ENCODE assay signal across 2 cellular contexts in genomic region chr5:178081571-178082244, GRCh38.
TF ChIP-seq lines count a peak whose summit lies in the region.

No MANE protein-coding gene starts in this region.

TF ChIP-seq in K562, 482 proteins besides CTCF, POLR2A, EP300 and RAD21:
- TF ChIP-seq KLF16 (IDR thresholded peaks at IDR 0.05), result peak; percentile 72
- peak; percentile 12; the same call in 1 of the 2 replicates for TF ChIP-seq HMBOX1 (IDR thresholded peaks at IDR 0.05)
- TF ChIP-seq ZNF766 (CRISPR knock-in tag; conservative IDR thresholded peaks at IDR 0.05), result peak; percentile 37; the same call in 1 of the 2 replicates
- TF ChIP-seq MED1 (CRISPR knock-in tag; IDR thresholded peaks at IDR 0.05; ENCODE audit: borderline replicate concordance), result no peak
- TF ChIP-seq ZNF239 (CRISPR knock-in tag; IDR thresholded peaks at IDR 0.05), result peak; percentile 72
- no peak for TF ChIP-seq STAT5A (IDR thresholded peaks at IDR 0.05; ENCODE audit: borderline replicate concordance, low read length)
- TF ChIP-seq ESRRA (IDR thresholded peaks at IDR 0.05; ENCODE audit: borderline replicate concordance, low read depth), result peak; percentile 24; the same call in 1 of the 2 replicates
- peak; percentile 84 for TF ChIP-seq ZNF384 (IDR thresholded peaks at IDR 0.05; ENCODE audit: low read depth, low read length)
- peak; percentile 20; the same call in 1 of the 2 replicates for TF ChIP-seq CTBP1 (IDR thresholded peaks at IDR 0.05; ENCODE audit: borderline replicate concordance)
- TF ChIP-seq RCOR1 (IDR thresholded peaks at IDR 0.05; ENCODE audit: borderline replicate concordance in 1 of 2, low read depth in 2 of 2, low read length in 2 of 2), result 0 out of 4 replicates have a peak, but pooled peaks of 1 of the 2 experiments have one; percentile 18

TF ChIP-seq in HepG2, 621 proteins besides CTCF, POLR2A, EP300 and RAD21:
- TF ChIP-seq PRDM4 (CRISPR knock-in tag; IDR thresholded peaks at IDR 0.05; ENCODE audit: borderline replicate concordance) (no peak), GLI4 (CRISPR knock-in tag; IDR thresholded peaks at IDR 0.05; ENCODE audit: borderline replicate concordance) (no peak), ZNF225 (CRISPR knock-in tag; IDR thresholded peaks at IDR 0.05) (no peak), HNRNPK (IDR thresholded peaks at IDR 0.05; ENCODE audit: low read depth, low read length, poor library complexity, severe bottlenecking) (no peak), HDAC6 (IDR thresholded peaks at IDR 0.05; ENCODE audit: low read depth, low read length) (no peak), ZNF768 (CRISPR knock-in tag; IDR thresholded peaks at IDR 0.05) (no peak), ZNF614 (CRISPR knock-in tag; IDR thresholded peaks at IDR 0.05; ENCODE audit: borderline replicate concordance) (no peak), ARID2 (CRISPR knock-in tag; IDR thresholded peaks at IDR 0.05; ENCODE audit: borderline replicate concordance) (no peak), REXO4 (CRISPR knock-in tag; IDR thresholded peaks at IDR 0.05; ENCODE audit: borderline replicate concordance) (no peak), IKZF1 (IDR thresholded peaks at IDR 0.05) (no peak), PBX2 (CRISPR knock-in tag; IDR thresholded peaks at IDR 0.05) (no peak), KDM6A (CRISPR knock-in tag; IDR thresholded peaks at IDR 0.05; ENCODE audit: low read depth) (no peak), ATF2 (CRISPR knock-in tag; IDR thresholded peaks at IDR 0.05) (no peak), POGZ (CRISPR knock-in tag; IDR thresholded peaks at IDR 0.05) (no peak), THRA (CRISPR knock-in tag; IDR thresholded peaks at IDR 0.05; ENCODE audit: borderline replicate concordance) (no peak), CSRNP2 (CRISPR knock-in tag; conservative IDR thresholded peaks at IDR 0.05; ENCODE audit: low read depth) (no peak), ZNF766 (CRISPR knock-in tag; IDR thresholded peaks at IDR 0.05; ENCODE audit: borderline replicate concordance) (no peak)
